ENCODE assay signal across 1 cellular context in the genomic region with DNA sequence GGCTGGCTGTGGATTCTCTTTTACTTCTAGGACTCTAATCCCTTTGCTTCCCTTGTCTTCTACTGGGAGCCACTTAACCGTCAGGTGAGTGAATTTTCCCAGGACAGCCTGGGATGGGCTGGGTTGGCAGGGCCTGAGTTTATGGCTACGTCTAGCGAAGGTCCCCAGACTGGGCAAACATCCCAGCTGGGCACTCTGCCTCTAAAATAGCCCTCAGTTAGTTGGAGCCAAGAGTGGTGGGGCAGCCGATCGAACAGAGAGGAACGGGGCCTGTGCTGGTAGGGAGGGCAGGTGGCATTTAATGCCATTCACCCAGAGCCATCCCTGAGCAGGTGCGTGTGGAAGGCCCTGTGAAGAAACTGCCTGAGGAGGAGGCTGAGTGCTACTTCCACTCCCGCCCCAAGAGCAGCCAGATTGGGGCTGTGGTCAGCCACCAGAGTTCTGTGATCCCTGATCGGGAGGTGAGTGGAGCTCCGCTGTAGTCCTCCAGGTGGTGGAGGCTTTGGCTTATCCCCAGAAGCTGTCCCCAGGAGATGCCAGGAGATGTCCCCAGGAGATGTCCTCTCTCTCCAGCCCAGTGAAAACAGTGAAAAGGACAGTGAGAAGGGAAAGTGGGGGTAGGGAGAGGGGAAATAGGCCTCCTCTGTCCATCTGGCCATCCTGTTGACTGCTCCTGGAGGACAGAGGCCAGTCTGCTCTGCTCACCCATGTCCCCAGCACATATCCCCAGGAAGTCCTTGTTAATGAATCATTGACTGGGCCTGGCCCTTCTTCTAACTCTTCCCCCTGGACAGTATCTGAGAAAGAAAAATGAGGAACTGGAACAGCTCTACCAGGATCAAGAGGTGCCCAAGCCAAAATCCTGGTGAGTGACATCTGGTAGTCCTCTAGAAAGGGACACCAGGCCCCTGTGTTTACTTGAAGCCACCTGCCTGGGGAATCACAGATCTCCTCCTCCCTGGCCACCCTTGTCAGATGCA.
A peak's percentile ranks its signal among the peaks of the same experiment; 100 is the strongest.
TF ChIP-seq lines count a peak whose summit lies in the region.

No MANE protein-coding gene starts in this region.

TF ChIP-seq in liver, 16 proteins besides CTCF, POLR2A, EP300 and RAD21 (continued from another document):
- peak; percentile 21 to 42 for TF ChIP-seq RXRA (IDR thresholded peaks at IDR 0.05)
- TF ChIP-seq NR2F2 (IDR thresholded peaks at IDR 0.05) = no peak
- TF ChIP-seq SP1 (IDR thresholded peaks at IDR 0.05) = peak; percentile 37
- TF ChIP-seq JUND (IDR thresholded peaks at IDR 0.05) = no peak
- no peak for TF ChIP-seq FOXA1 (IDR thresholded peaks at IDR 0.05)
